ENCODE assay signal across 21 cellular contexts in the genomic region with DNA sequence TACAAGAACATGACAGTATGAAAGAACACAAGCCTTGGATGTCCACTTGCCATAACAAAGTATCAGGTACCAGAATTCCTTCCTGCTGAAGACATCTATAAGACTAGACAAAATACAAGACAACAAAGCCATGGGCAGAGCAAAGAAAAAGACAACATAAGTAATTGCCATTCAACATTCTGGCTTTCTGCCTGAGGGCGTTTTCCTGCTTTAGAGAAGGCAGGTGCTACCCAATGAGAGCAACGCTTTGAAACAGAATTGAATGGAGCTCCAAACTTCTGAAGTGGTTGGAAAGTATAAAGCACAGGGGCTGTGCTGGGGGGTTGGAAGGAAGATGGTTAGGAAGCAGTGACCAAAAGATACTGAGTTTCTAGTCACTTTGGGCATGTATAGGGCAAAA. TPM values are rescaled to one million over a fixed set of nuclear protein-coding genes. Genes with fewer than 3 reads are reported as not detected.
A peak's percentile ranks its signal among the peaks of the same experiment; 100 is the strongest.
DNase-seq lines count a peak whose midpoint lies in the region; ATAC-seq and TF ChIP-seq lines count a peak whose summit lies in the region.
"Had no signal": no experiment of that assay in that cellular context is flagged by ENCODE, and none has a peak within 500 bp of the region (broad histone marks: within the 10 kb centered on the region; RNA-seq: fewer than 3 reads in every experiment).

No MANE protein-coding gene starts in this region.

- DNase-seq in COR-L47 (lab: John Stamatoyannopoulos, UW) (peak; percentile 7), Karpas-422 (peak; percentile 16), ascending aorta (ENCODE audit: low spot score in 2 of 2) (no peak), psoas muscle (no peak), Caco-2 (no peak), HFFc6 (no peak)
- no peak for DNase-seq in activated effector memory CD4-positive, alpha-beta T cell treated with Interleukin-2 at 50 U/mL for 16 hours
- DNase-seq in activated naive CD4-positive, alpha-beta T cell treated with Interleukin-2 at 50 U/mL for 16 hours, result no peak
- DNase-seq: CD8-positive, alpha-beta memory T cell; EL; H7; MM.1S; NCI-H1048; NCI-H1417 treated with DMSO at 0.1 percent for 48 hours; NCI-H187; NCI-H2171 treated with DMSO at 0.1 percent for 48 hours; NCI-H82; SIG-M5; SK-N-SH had no signal

- H3K9ac ChIP-seq in Karpas-422 (ENCODE audit: low read length), result no peak overlapping the region
- H3K9ac ChIP-seq: SK-N-SH had no signal

- H3K4me1 Mint-ChIP-seq in Caco-2 (ENCODE audit: low read depth, unreplicated experiment), result no peaks in the 10 kb centered on the region
- H3K4me1 Mint-ChIP-seq in HFFc6 (ENCODE audit: low read depth), result peaks cover 5% of the 10 kb centered on the region; the same call in 1 of the 2 replicates
- H3K4me1 Mint-ChIP-seq: CD8-positive, alpha-beta memory T cell had no signal

- H2AFZ ChIP-seq in Karpas-422 (ENCODE audit: low read length), result no peak overlapping the region

- H3K27ac Mint-ChIP-seq in Caco-2 (ENCODE audit: unreplicated experiment) (no peak overlapping the region), HFFc6 (no peak overlapping the region)

- ATAC-seq in psoas muscle, result no peak
- ATAC-seq: Panc1 had no signal

- no peaks in the 10 kb centered on the region for H3K79me2 ChIP-seq in Karpas-422 (ENCODE audit: low read length)

- H3K27ac ChIP-seq in Karpas-422 (ENCODE audit: low read length) (no peak overlapping the region), ascending aorta (peak overlapping the region; percentile 21 to 42), psoas muscle (peak overlapping the region; percentile 24)
- H3K27ac ChIP-seq: C4-2B had no signal

- intact Hi-C loops in ascending aorta (cut with DNase I), result no loop called here
- intact Hi-C loops in psoas muscle (cut with DNase I), result no loop called here
- intact Hi-C loops in Caco-2 (cut with micrococcal nuclease; ENCODE audit: unreplicated experiment), result no loop called here

- TF ChIP-seq CTCF in ascending aorta (IDR thresholded peaks at IDR 0.05), result no peak
- TF ChIP-seq CTCF in psoas muscle (IDR thresholded peaks at IDR 0.05), result no peak
- TF ChIP-seq CTCF in Caco-2 (IDR thresholded peaks at IDR 0.05; ENCODE audit: insufficient read depth in 1 of 2, low read depth in 1 of 2, low read length in 1 of 2, severe bottlenecking in 1 of 2, unreplicated experiment in 1 of 2), result no peak
- no peak for TF ChIP-seq CTCF in HFFc6 (IDR thresholded peaks at IDR 0.05)

- CTCF ChIA-PET in Caco-2 (lab: Charles Lee), result no interaction called here

- H3K4me3 Mint-ChIP-seq in Caco-2 (ENCODE audit: unreplicated experiment), result no peak overlapping the region
- no peak overlapping the region for H3K4me3 Mint-ChIP-seq in HFFc6
- H3K4me3 Mint-ChIP-seq: CD8-positive, alpha-beta memory T cell had no signal

- H3K27me3 Mint-ChIP-seq in Caco-2 (ENCODE audit: insufficient read depth, unreplicated experiment), result no peaks in the 10 kb centered on the region
- no peaks in the 10 kb centered on the region; the same call in 1 of the 2 replicates for H3K27me3 Mint-ChIP-seq in HFFc6 (ENCODE audit: insufficient read depth)

- no peak overlapping the region for H3K4me3 ChIP-seq in Karpas-422 (ENCODE audit: low read length)
- no peak overlapping the region for H3K4me3 ChIP-seq in ascending aorta
- no peak overlapping the region for H3K4me3 ChIP-seq in psoas muscle
- no peak overlapping the region for H3K4me3 ChIP-seq in Caco-2 (ENCODE audit: low read depth, low read length)

- peaks cover 6% of the 10 kb centered on the region for H3K36me3 Mint-ChIP-seq in Caco-2 (ENCODE audit: insufficient read depth, unreplicated experiment)
- peaks cover 13% of the 10 kb centered on the region for H3K36me3 Mint-ChIP-seq in HFFc6 (ENCODE audit: low read depth)

- no peak overlapping the region for H3K4me2 ChIP-seq in Karpas-422 (ENCODE audit: low read depth, low read length, poor library complexity, severe bottlenecking)
- H3K4me2 ChIP-seq: SK-N-SH had no signal

- 71 to 91% (median 74%) methylated on average over 2 of the region's 2 CpGs for WGBS in psoas muscle, 3 donors

- H3K27me3 ChIP-seq in Karpas-422 (ENCODE audit: low read length) (no peaks in the 10 kb centered on the region), ascending aorta (no peaks in the 10 kb centered on the region), psoas muscle (ENCODE audit: insufficient read depth in 3 of 3, low read length in 2 of 3) (no peaks in the 10 kb centered on the region), Caco-2 (replicated peaks; ENCODE audit: control insufficient read depth, insufficient read depth, low read length) (no peaks in the 10 kb centered on the region)

- peaks cover 18% of the 10 kb centered on the region for H3K9me3 Mint-ChIP-seq in Caco-2 (ENCODE audit: unreplicated experiment)
- H3K9me3 Mint-ChIP-seq in HFFc6, result peaks cover 17% of the 10 kb centered on the region

- POLR2A ChIA-PET in Caco-2 (lab: Charles Lee), result no interaction called here

- H3K9me2 ChIP-seq in Karpas-422 (replicated peaks; ENCODE audit: insufficient read depth, low read length), result no peaks in the 10 kb centered on the region
- H3K9me2 ChIP-seq: SK-N-SH had no signal

- no peaks in the 10 kb centered on the region for H3K4me1 ChIP-seq in Karpas-422 (ENCODE audit: low read length)
- H3K4me1 ChIP-seq in ascending aorta, result peaks cover 0 to 3% of the 10 kb centered on the region in 2 donors
- peaks cover 4% of the 10 kb centered on the region for H3K4me1 ChIP-seq in psoas muscle
- H3K4me1 ChIP-seq in Caco-2, result no peaks in the 10 kb centered on the region

- no TSS peak for BruUV-seq in Caco-2 (replicated peaks; lab: Mats Ljungman, UMichigan)

- no peaks in the 10 kb centered on the region for H4K20me1 ChIP-seq in Karpas-422 (ENCODE audit: insufficient read depth, low read depth, low read length)

- no peaks in the 10 kb centered on the region for H3K36me3 ChIP-seq in Karpas-422 (ENCODE audit: insufficient read depth, low read length)
- peaks cover 12 to 15% of the 10 kb centered on the region in 2 donors for H3K36me3 ChIP-seq in ascending aorta
- peaks cover 0 to 5% of the 10 kb centered on the region in 2 donors for H3K36me3 ChIP-seq in psoas muscle (ENCODE audit: insufficient read depth in 1 of 2, low read depth in 1 of 2)
- no peaks in the 10 kb centered on the region for H3K36me3 ChIP-seq in Caco-2 (ENCODE audit: control insufficient read depth, insufficient read depth, low read length)

- H3K9me3 ChIP-seq in Karpas-422 (ENCODE audit: low read length) (no peaks in the 10 kb centered on the region), ascending aorta (peaks cover 8 to 11% of the 10 kb centered on the region in 2 donors), psoas muscle (no peaks in the 10 kb centered on the region), Caco-2 (peaks cover 7% of the 10 kb centered on the region; the same call in 1 of the 2 replicates)
- H3K9me3 ChIP-seq: SK-N-SH had no signal

RNA-seq across cellular contexts. Expression of gene PDE5A, which starts 30.1 kb away (rescaled TPM):
- total RNA-seq in Karpas-422 (2014; rRNA removed; shearing (Covaris generic); ENCODE audit: low replicate concordance), result 0.07 and 0.30 TPM in 2 replicates
- 39.7 TPM for total RNA-seq in ascending aorta
- 10 to 100 TPM in 1 of 4 donors, 1 to 10 TPM in 3; 4.4 to 21.1 (median 7.4) TPM for total RNA-seq in psoas muscle
- polyA plus RNA-seq in psoas muscle, result 1 to 10 TPM in 2 of 3 donors, under 1 TPM in 1; 0.60 to 4.3 (median 1.0) TPM
- total RNA-seq in Caco-2 (2022), result 7.9 and 10.8 TPM in 2 replicates
- 10 to 100 TPM; 13.3 to 23.2 (median 18.6) TPM for total RNA-seq in HFFc6 (2021; fragmentation: NEBNext Ultra II Directional; extraction: Animal tissue kit (Norgen Biotek cat#: 25700))

Comparison
In these comparisons a context has a peak if more than half of its experiments do, and no peak if none do; other contexts are left out.
1. DNase-seq: peak in COR-L47 (single experiment) and Karpas-422 (single experiment); none in ascending aorta (0 of 2), psoas muscle (0 of 2), activated effector memory CD4-positive, alpha-beta T cell treated with Interleukin-2 at 50 U/mL for 16 hours (single experiment), Caco-2 (0 of 2), HFFc6 (single experiment) and activated naive CD4-positive, alpha-beta T cell treated with Interleukin-2 at 50 U/mL for 16 hours (single experiment).